8 cellular contexts compared by ENCODE assay signal in genomic region chr7:121395961-121396757, GRCh38. TPM values are rescaled to one million over a fixed set of nuclear protein-coding genes. Genes with fewer than 3 reads are reported as not detected.
A peak's percentile ranks its signal among the peaks of the same experiment; 100 is the strongest.
DNase-seq lines count a peak whose midpoint lies in the region; ATAC-seq and TF ChIP-seq lines count a peak whose summit lies in the region.

Gene FAM3C, minus strand, starts transcription at chr7:121396308. Its CDS starts 13,339 bp downstream, at chr7:121382969.

- in situ Hi-C loops in ACHN (cut with HindIII; ENCODE audit: low pct_ligation_motif_present, low pct_unique_long_range_greater_than_20kb, low sequenced_read_pairs) (no loop called here), mammary epithelial cell (cut with MboI; ENCODE audit: low sequenced_read_pairs in 2 of 2) (loop anchor here in 1 of 2 donors (10.0 kb wide), 1 partner anchor 149 kb away; no protein-coding TSS in a partner anchor)

- TF ChIP-seq CTCF in WERI-Rb-1 (IDR thresholded peaks at IDR 0.05; ENCODE audit: low read depth, low read length) (peak; percentile 70), mammary epithelial cell (conservative IDR thresholded peaks at IDR 0.05 in 1 of 2, IDR thresholded peaks at IDR 0.05 in 1 of 2; ENCODE audit: extremely low read depth in 1 of 2, insufficient read depth in 1 of 2, low read depth in 1 of 2, low read length in 2 of 2) (peak; percentile 46 to 76)

- no TSS peak for BruUV-seq in mammary epithelial cell (replicated peaks; lab: Mats Ljungman, UMichigan)

- dilution Hi-C loops in mammary epithelial cell (cut with HindIII; ENCODE audit: low sequenced_read_pairs): loop anchor here (25.0 kb wide), 1 partner anchor 141 kb away; no protein-coding TSS in a partner anchor

- H3K9ac ChIP-seq in mammary epithelial cell (ENCODE audit: insufficient read depth, low read length): peak within 1 kb of the TSS; percentile 80

- peak within 1 kb of the TSS; percentile 93 for H3K4me2 ChIP-seq in mammary epithelial cell (ENCODE audit: insufficient read depth, low read depth, low read length)

- H3K4me3 ChIP-seq in WERI-Rb-1 (ENCODE audit: low read depth, low read length) (peak within 1 kb of the TSS; percentile 67), mammary epithelial cell (replicated peaks in 1 of 3; ENCODE audit: insufficient read depth in 1 of 3, low read depth in 2 of 3, low read length in 3 of 3) (peak within 1 kb of the TSS; percentile 80 to 87 (median 84))

- no peaks in the 10 kb centered on the region for H3K9me3 ChIP-seq in WERI-Rb-1 (ENCODE audit: severe bottlenecking)
- H3K9me3 ChIP-seq in mammary epithelial cell (replicated peaks; ENCODE audit: insufficient read depth, low read length): no peaks in the 10 kb centered on the region

- H4K20me1 ChIP-seq in mammary epithelial cell (ENCODE audit: insufficient read depth, low read length): no peaks in the 10 kb centered on the region

- no peaks in the 10 kb centered on the region for H3K27me3 ChIP-seq in WERI-Rb-1 (ENCODE audit: insufficient read depth, low read depth, severe bottlenecking)
- no peaks in the 10 kb centered on the region for H3K27me3 ChIP-seq in mammary epithelial cell (ENCODE audit: insufficient read depth, low read length)

- H2AFZ ChIP-seq in mammary epithelial cell (ENCODE audit: low read depth, low read length): peak within 1 kb of the TSS; percentile 91

- H3K36me3 ChIP-seq in WERI-Rb-1: no peaks in the 10 kb centered on the region
- no peaks in the 10 kb centered on the region for H3K36me3 ChIP-seq in mammary epithelial cell (ENCODE audit: insufficient read depth, low read length)

- peaks cover 16% of the 10 kb centered on the region for H3K4me1 ChIP-seq in mammary epithelial cell (ENCODE audit: insufficient read depth, low read length)

- CTCF ChIA-PET in mammary epithelial cell (lab: Charles Lee; ENCODE audit: low non-redundant PET): interaction anchor here (0.5 to 1.2 kb wide), 9 partner anchors 10 to 403 kb away, joined by 3 to 9 read pairs (median 4); no protein-coding TSS in a partner anchor

- peak; percentile 66 for ATAC-seq in GM18861 (IDR thresholded peaks at IDR 0.05; ENCODE audit: unreplicated experiment)
- ATAC-seq in HG03097 (IDR thresholded peaks at IDR 0.05; ENCODE audit: low FRiP score, unreplicated experiment): peak; percentile 84

- H3K79me2 ChIP-seq in mammary epithelial cell (ENCODE audit: insufficient read depth, low read length): peaks cover 46% of the 10 kb centered on the region

- 2% methylated on average over 11 of the region's 85 CpGs for WGBS in mammary epithelial cell (ENCODE audit: low coverage, missing lambda C conversion rate)

- intact Hi-C loops in mammary epithelial cell (cut with micrococcal nuclease): loop anchor here (1.0 to 5.0 kb wide), 4 partner anchors 23 to 148 kb away; no protein-coding TSS in a partner anchor

- DNase-seq in ACHN (peak; percentile 97), NCI-H2171 treated with DMSO at 0.1 percent for 48 hours (lab: John Stamatoyannopoulos, UW) (peak; percentile 88), WERI-Rb-1 (peak; percentile 90), mammary epithelial cell (peak; percentile 90), iPS-NIHi7 (ENCODE audit: extremely low spot score) (peak; percentile 96), smooth muscle cell of the brain vasculature (ENCODE audit: low read depth, low spot score) (peak; percentile 83)

- peak within 1 kb of the TSS; percentile 84 for H3K27ac ChIP-seq in WERI-Rb-1
- peak within 1 kb of the TSS; percentile 75 for H3K27ac ChIP-seq in mammary epithelial cell (ENCODE audit: insufficient read depth, low read depth, low read length)

RNA-seq across cellular contexts. Expression of gene FAM3C, which starts in this region (rescaled TPM):
- 100 to 1,000 TPM in 1 of 2 donors, 10 to 100 TPM in 1; 80.5 to 107 TPM for total RNA-seq in mammary epithelial cell
- 37.6 TPM for polyA plus RNA-seq in mammary epithelial cell
- 26.9 TPM for polyA minus RNA-seq in mammary epithelial cell

Comparison
In these comparisons a context has a peak if more than half of its experiments do, and no peak if none do; other contexts are left out.
1. Peak in every context shown above with its lines: DNase-seq, ATAC-seq, H3K4me3 ChIP-seq and H3K27ac ChIP-seq.